17 cellular contexts compared by ENCODE assay signal in genomic region chr3:196875258-196875657, GRCh38. TPM values are rescaled to one million over a fixed set of nuclear protein-coding genes. Genes with fewer than 3 reads are reported as not detected.
DNase-seq lines count a peak whose midpoint lies in the region; ATAC-seq and TF ChIP-seq lines count a peak whose summit lies in the region.
"Had no signal": no experiment of that assay in that cellular context is flagged by ENCODE, and none has a peak within 500 bp of the region (broad histone marks: within the 10 kb centered on the region; RNA-seq: fewer than 3 reads in every experiment).

No MANE protein-coding gene starts in this region.

- TF ChIP-seq CTCF in activated CD8-positive, alpha-beta T cell treated with anti-CD3 and anti-CD28 coated beads for 36 hours (IDR thresholded peaks at IDR 0.05) = no peak
- TF ChIP-seq CTCF in cardiac muscle cell (IDR thresholded peaks at IDR 0.05; ENCODE audit: low read depth, low read length) = no peak
- TF ChIP-seq CTCF in right atrium auricular region (IDR thresholded peaks at IDR 0.05) = no peak

- ATAC-seq in activated CD8-positive, alpha-beta T cell treated with anti-CD3 and anti-CD28 coated beads for 36 hours = no peak
- no peak for ATAC-seq in activated CD8-positive, alpha-beta T cell treated with anti-CD3 and anti-CD28 coated beads, Interleukin-2, amount 10 ng/mL, durations not matched to agents 7 days and 5 days
- ATAC-seq in memory B cell (ENCODE audit: low read depth) = no peak
- ATAC-seq in stimulated activated effector memory CD8-positive, alpha-beta T cell treated with anti-CD3 and anti-CD28 coated beads, Interleukin-12 subunit alpha, Interleukin-12 subunit beta, amount 100 ng/mL, for 72 hours = peak; percentile 61
- no peak for ATAC-seq in GM18517 (IDR thresholded peaks at IDR 0.05; ENCODE audit: unreplicated experiment)
- ATAC-seq in GM18907 (IDR thresholded peaks at IDR 0.05; ENCODE audit: unreplicated experiment) = no peak

- no peak overlapping the region for H3K4me3 Mint-ChIP-seq in activated CD8-positive, alpha-beta T cell treated with anti-CD3 and anti-CD28 coated beads for 36 hours
- H3K4me3 Mint-ChIP-seq in activated CD8-positive, alpha-beta T cell treated with anti-CD3 and anti-CD28 coated beads, Interleukin-2, amount 10 ng/mL, durations not matched to agents 7 days and 5 days = no peak overlapping the region
- no peak overlapping the region for H3K4me3 Mint-ChIP-seq in memory B cell
- H3K4me3 Mint-ChIP-seq in stimulated activated effector memory CD8-positive, alpha-beta T cell treated with anti-CD3 and anti-CD28 coated beads, Interleukin-12 subunit alpha, Interleukin-12 subunit beta, amount 100 ng/mL, for 72 hours = no peak overlapping the region
- H3K4me3 Mint-ChIP-seq: CD14-positive monocyte had no signal

- intact Hi-C loops in activated CD8-positive, alpha-beta T cell treated with anti-CD3 and anti-CD28 coated beads for 36 hours (cut with micrococcal nuclease) = no loop called here

- H3K27ac ChIP-seq in cardiac muscle cell (peak overlapping the region; percentile 13), right atrium auricular region (no peak overlapping the region)
- H3K27ac ChIP-seq: BLaER1, GM23248 had no signal

- no peak for DNase-seq in activated CD8-positive, alpha-beta T cell treated with anti-CD3 and anti-CD28 coated beads for 36 hours
- DNase-seq in activated CD8-positive, alpha-beta T cell treated with anti-CD3 and anti-CD28 coated beads, Interleukin-2, amount 10 ng/mL, durations not matched to agents 7 days and 5 days = no peak
- DNase-seq in cardiac muscle cell (ENCODE audit: low read depth in 1 of 2, low spot score in 1 of 2) (no peak), right atrium auricular region (ENCODE audit: low spot score) (no peak), memory B cell (ENCODE audit: low spot score in 2 of 2) (no peak)
- no peak for DNase-seq in stimulated activated effector memory CD8-positive, alpha-beta T cell treated with anti-CD3 and anti-CD28 coated beads, Interleukin-12 subunit alpha, Interleukin-12 subunit beta, amount 100 ng/mL, for 72 hours (ENCODE audit: low spot score in 2 of 2)
- DNase-seq: 8988T; Calu3; CD4-positive, alpha-beta memory T cell; DMS79 treated with DMSO at 0.1 percent for 48 hours; GF-D8; GM23248 had no signal

- H3K9me3 ChIP-seq in cardiac muscle cell (ENCODE audit: low read depth) (no peaks in the 10 kb centered on the region), right atrium auricular region (no peaks in the 10 kb centered on the region)
- H3K9me3 ChIP-seq: BLaER1, HAP-1 had no signal

- CTCF ChIA-PET in activated CD8-positive, alpha-beta T cell treated with anti-CD3 and anti-CD28 coated beads for 36 hours (lab: Charles Lee) = interaction anchor here (0.6 to 1.7 kb wide), 5 partner anchors 37 to 284 kb away, joined by 3 to 8 read pairs (median 3); no protein-coding TSS in a partner anchor
- CTCF ChIA-PET in activated CD8-positive, alpha-beta T cell treated with anti-CD3 and anti-CD28 coated beads, Interleukin-2, amount 10 ng/mL, durations not matched to agents 7 days and 5 days (lab: Charles Lee) = interaction anchor here (1.1 to 2.0 kb wide), 3 partner anchors 38 to 266 kb away, joined by 6 to 8 read pairs (median 7); partner anchors contain the start of gene NCBP2

- H3K36me3 Mint-ChIP-seq in activated CD8-positive, alpha-beta T cell treated with anti-CD3 and anti-CD28 coated beads for 36 hours (ENCODE audit: low read depth) = peaks cover 2% of the 10 kb centered on the region
- peaks cover 2% of the 10 kb centered on the region for H3K36me3 Mint-ChIP-seq in activated CD8-positive, alpha-beta T cell treated with anti-CD3 and anti-CD28 coated beads, Interleukin-2, amount 10 ng/mL, durations not matched to agents 7 days and 5 days (ENCODE audit: low read depth)
- peaks cover 1% of the 10 kb centered on the region for H3K36me3 Mint-ChIP-seq in memory B cell
- peaks cover 33% of the 10 kb centered on the region for H3K36me3 Mint-ChIP-seq in stimulated activated effector memory CD8-positive, alpha-beta T cell treated with anti-CD3 and anti-CD28 coated beads, Interleukin-12 subunit alpha, Interleukin-12 subunit beta, amount 100 ng/mL, for 72 hours

- H3K4me1 Mint-ChIP-seq in activated CD8-positive, alpha-beta T cell treated with anti-CD3 and anti-CD28 coated beads for 36 hours (ENCODE audit: low read depth) = peaks cover 45% of the 10 kb centered on the region
- H3K4me1 Mint-ChIP-seq in activated CD8-positive, alpha-beta T cell treated with anti-CD3 and anti-CD28 coated beads, Interleukin-2, amount 10 ng/mL, durations not matched to agents 7 days and 5 days (ENCODE audit: low read depth) = peaks cover 13% of the 10 kb centered on the region
- H3K4me1 Mint-ChIP-seq in memory B cell = peaks cover 29% of the 10 kb centered on the region
- H3K4me1 Mint-ChIP-seq in stimulated activated effector memory CD8-positive, alpha-beta T cell treated with anti-CD3 and anti-CD28 coated beads, Interleukin-12 subunit alpha, Interleukin-12 subunit beta, amount 100 ng/mL, for 72 hours = peaks cover 34% of the 10 kb centered on the region

- POLR2A ChIA-PET in activated CD8-positive, alpha-beta T cell treated with anti-CD3 and anti-CD28 coated beads for 36 hours (lab: Charles Lee) = interaction anchor here (0.7 to 1.1 kb wide), 5 partner anchors 10 to 916 kb away, joined by 3 read pairs; partner anchors contain the start of gene LRCH3
- POLR2A ChIA-PET in activated CD8-positive, alpha-beta T cell treated with anti-CD3 and anti-CD28 coated beads, Interleukin-2, amount 10 ng/mL, durations not matched to agents 7 days and 5 days (lab: Charles Lee) = interaction anchor here (0.6 to 0.7 kb wide), 3 partner anchors 16 to 156 kb away, joined by 3 to 6 read pairs (median 3); no protein-coding TSS in a partner anchor

- H3K27me3 ChIP-seq in cardiac muscle cell = no peaks in the 10 kb centered on the region
- H3K27me3 ChIP-seq in right atrium auricular region = no peaks in the 10 kb centered on the region
- H3K27me3 ChIP-seq: BLaER1 had no signal

- H3K4me3 ChIP-seq in cardiac muscle cell (no peak overlapping the region), right atrium auricular region (no peak overlapping the region)
- H3K4me3 ChIP-seq: BLaER1, GM23248, HAP-1 had no signal

- H3K9me3 Mint-ChIP-seq in activated CD8-positive, alpha-beta T cell treated with anti-CD3 and anti-CD28 coated beads for 36 hours = no peaks in the 10 kb centered on the region
- no peaks in the 10 kb centered on the region for H3K9me3 Mint-ChIP-seq in activated CD8-positive, alpha-beta T cell treated with anti-CD3 and anti-CD28 coated beads, Interleukin-2, amount 10 ng/mL, durations not matched to agents 7 days and 5 days (ENCODE audit: insufficient read depth)
- H3K9me3 Mint-ChIP-seq in memory B cell = no peaks in the 10 kb centered on the region
- no peaks in the 10 kb centered on the region for H3K9me3 Mint-ChIP-seq in stimulated activated effector memory CD8-positive, alpha-beta T cell treated with anti-CD3 and anti-CD28 coated beads, Interleukin-12 subunit alpha, Interleukin-12 subunit beta, amount 100 ng/mL, for 72 hours
- H3K9me3 Mint-ChIP-seq: CD14-positive monocyte had no signal

- peak overlapping the region; percentile 6 for H3K27ac Mint-ChIP-seq in activated CD8-positive, alpha-beta T cell treated with anti-CD3 and anti-CD28 coated beads for 36 hours
- no peak overlapping the region for H3K27ac Mint-ChIP-seq in activated CD8-positive, alpha-beta T cell treated with anti-CD3 and anti-CD28 coated beads, Interleukin-2, amount 10 ng/mL, durations not matched to agents 7 days and 5 days
- peak overlapping the region; percentile 35 for H3K27ac Mint-ChIP-seq in memory B cell
- H3K27ac Mint-ChIP-seq in stimulated activated effector memory CD8-positive, alpha-beta T cell treated with anti-CD3 and anti-CD28 coated beads, Interleukin-12 subunit alpha, Interleukin-12 subunit beta, amount 100 ng/mL, for 72 hours = peak overlapping the region; percentile 2

- H3K27me3 Mint-ChIP-seq in activated CD8-positive, alpha-beta T cell treated with anti-CD3 and anti-CD28 coated beads for 36 hours = no peaks in the 10 kb centered on the region
- H3K27me3 Mint-ChIP-seq in activated CD8-positive, alpha-beta T cell treated with anti-CD3 and anti-CD28 coated beads, Interleukin-2, amount 10 ng/mL, durations not matched to agents 7 days and 5 days (ENCODE audit: low read depth) = no peaks in the 10 kb centered on the region
- H3K27me3 Mint-ChIP-seq in memory B cell = no peaks in the 10 kb centered on the region
- H3K27me3 Mint-ChIP-seq: CD4-positive, alpha-beta memory T cell had no signal

- H3K36me3 ChIP-seq in cardiac muscle cell (no peaks in the 10 kb centered on the region), right atrium auricular region (peaks cover 8% of the 10 kb centered on the region)

- peaks cover 4% of the 10 kb centered on the region for H3K4me1 ChIP-seq in cardiac muscle cell (ENCODE audit: low read depth)
- H3K4me1 ChIP-seq in right atrium auricular region = peaks cover 0 to 11% of the 10 kb centered on the region in 2 donors

RNA-seq across cellular contexts. Expression of gene SENP5, which starts 7.5 kb away (rescaled TPM):
- 10 to 100 TPM; 28.0 to 32.5 TPM for total RNA-seq in activated CD8-positive, alpha-beta T cell treated with anti-CD3 and anti-CD28 coated beads for 36 hours
- 10 to 100 TPM; 32.2 to 37.0 TPM for total RNA-seq in activated CD8-positive, alpha-beta T cell treated with anti-CD3 and anti-CD28 coated beads, Interleukin-2, amount 10 ng/mL, durations not matched to agents 7 days and 5 days
- total RNA-seq in cardiac muscle cell (30.5 and 34.1 TPM in 2 replicates), right atrium auricular region (10 to 100 TPM; 18.7 to 22.1 TPM)
- 8.1 and 11.1 TPM in 2 replicates for polyA plus RNA-seq in cardiac muscle cell
